ENCODE assay signal across 1 cellular context in the genomic region with DNA sequence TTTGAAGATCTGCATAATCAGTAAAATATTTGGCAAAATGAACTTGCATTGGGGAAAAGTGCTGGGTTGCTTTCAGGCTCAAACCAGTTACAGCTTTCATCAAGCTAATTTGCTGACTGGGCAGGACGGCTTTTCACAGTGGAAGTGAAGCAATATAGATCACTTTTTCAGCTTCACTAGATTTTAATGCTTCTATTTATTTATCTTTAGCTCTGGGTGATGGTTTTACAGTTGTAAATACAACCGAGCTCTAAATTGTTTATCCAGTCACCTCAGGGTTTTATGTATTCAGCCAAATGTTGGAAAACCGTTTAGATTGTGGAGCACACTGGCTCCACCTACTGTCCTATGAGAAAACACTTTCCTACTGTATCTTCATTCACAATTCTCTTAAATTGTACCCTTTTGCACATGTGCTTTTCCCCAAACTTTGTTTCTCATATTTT.
TF ChIP-seq lines count a peak whose summit lies in the region.

No MANE protein-coding gene starts in this region.

TF ChIP-seq in GM12878, 131 proteins besides CTCF, POLR2A, EP300 and RAD21 (continued from another document):
- TF ChIP-seq SMC3 (IDR thresholded peaks at IDR 0.05; ENCODE audit: borderline replicate concordance, low read length), result peak; percentile 58; the same call in 1 of the 2 replicates
- TF ChIP-seq ZNF207 (IDR thresholded peaks at IDR 0.05; ENCODE audit: borderline replicate concordance), result no peak
- no peak for TF ChIP-seq BMI1 (IDR thresholded peaks at IDR 0.05; ENCODE audit: borderline replicate concordance)
- TF ChIP-seq BRCA1 (IDR thresholded peaks at IDR 0.05; ENCODE audit: low read depth, low read length), result no peak
- no peak for TF ChIP-seq BHLHE40 (IDR thresholded peaks at IDR 0.05; ENCODE audit: borderline replicate concordance in 1 of 2, low read depth in 2 of 2, low read length in 1 of 2)
- TF ChIP-seq CBX3 (IDR thresholded peaks at IDR 0.05; ENCODE audit: borderline replicate concordance, low read depth), result no peak
- 0 out of 2 replicates have a peak, but pooled peaks have one; percentile 14 for TF ChIP-seq YY1 (IDR thresholded peaks at IDR 0.05; ENCODE audit: low read depth, low read length)
- no peak for TF ChIP-seq SIN3A (IDR thresholded peaks at IDR 0.05; ENCODE audit: low read depth, low read length)
- no peak for TF ChIP-seq TCF7 (IDR thresholded peaks at IDR 0.05; ENCODE audit: borderline replicate concordance)
- no peak for TF ChIP-seq SREBF1 (IDR thresholded peaks at IDR 0.05; ENCODE audit: low read length)
- peak; percentile 27; the same call in 1 of the 2 replicates for TF ChIP-seq SMARCA5 (IDR thresholded peaks at IDR 0.05)
- no peak for TF ChIP-seq DPF2 (IDR thresholded peaks at IDR 0.05)
